In genomic region chr2:225008935-225009334, GRCh38 we compare ENCODE assay signal across 9 cellular contexts. TPM values are rescaled to one million over a fixed set of nuclear protein-coding genes. Genes with fewer than 3 reads are reported as not detected.
DNase-seq lines count a peak whose midpoint lies in the region; ATAC-seq and TF ChIP-seq lines count a peak whose summit lies in the region.
"Had no signal": no experiment of that assay in that cellular context is flagged by ENCODE, and none has a peak within 500 bp of the region (broad histone marks: within the 10 kb centered on the region; RNA-seq: fewer than 3 reads in every experiment).

No MANE protein-coding gene starts in this region.

- peaks cover 3% of the 10 kb centered on the region for H3K27me3 Mint-ChIP-seq in nephron progenitor cell (ENCODE audit: low read depth, poor library complexity)
- H3K27me3 Mint-ChIP-seq in mesothelial cell of epicardium (ENCODE audit: low read depth) = peaks cover 27% of the 10 kb centered on the region

- H3K36me3 Mint-ChIP-seq in nephron progenitor cell (ENCODE audit: low read depth) (no peaks in the 10 kb centered on the region), mesothelial cell of epicardium (no peaks in the 10 kb centered on the region)

- H3K4me1 Mint-ChIP-seq in nephron progenitor cell (peaks cover 10% of the 10 kb centered on the region), mesothelial cell of epicardium (no peaks in the 10 kb centered on the region)

- H3K4me3 Mint-ChIP-seq in nephron progenitor cell (no peak overlapping the region), mesothelial cell of epicardium (no peak overlapping the region)

- H3K4me3 ChIP-seq in astrocyte of the spinal cord (ENCODE audit: low read depth, low read length) = no peak overlapping the region

- H3K27ac Mint-ChIP-seq in nephron progenitor cell (no peak overlapping the region), mesothelial cell of epicardium (no peak overlapping the region)

- peak; percentile 45 for TF ChIP-seq CTCF in astrocyte of the spinal cord (IDR thresholded peaks at IDR 0.05; ENCODE audit: low read depth, low read length)
- TF ChIP-seq CTCF in nephron progenitor cell (IDR thresholded peaks at IDR 0.05) = peak; percentile 54
- no peak for TF ChIP-seq CTCF in mesothelial cell of epicardium (IDR thresholded peaks at IDR 0.05; ENCODE audit: unreplicated experiment)

- in situ Hi-C loops in astrocyte of the spinal cord (cut with HindIII; ENCODE audit: low sequenced_read_pairs) = no loop called here

- peak; percentile 13 for ATAC-seq in HG03097 (IDR thresholded peaks at IDR 0.05; ENCODE audit: low FRiP score, unreplicated experiment)
- no peak for ATAC-seq in HG03460 (IDR thresholded peaks at IDR 0.05; ENCODE audit: unreplicated experiment)

- DNase-seq in NCI-H2227 (lab: John Stamatoyannopoulos, UW; ENCODE audit: unreplicated experiment) (peak; percentile 20), NCI-H2227 treated with DMSO at 0.1 percent for 48 hours (lab: John Stamatoyannopoulos, UW) (no peak), astrocyte of the spinal cord (ENCODE audit: low read depth, low spot score) (no peak), nephron progenitor cell (peak; percentile 16), mesothelial cell of epicardium (ENCODE audit: low spot score in 2 of 2, unreplicated experiment in 2 of 2) (no peak)
- DNase-seq in stimulated activated naive CD4-positive, alpha-beta T cell treated with Interleukin-2 at 50 U/mL for 16 hours (lab: John Stamatoyannopoulos, UW) = no peak
- DNase-seq: EL had no signal

- H3K9me3 Mint-ChIP-seq in nephron progenitor cell (no peaks in the 10 kb centered on the region), mesothelial cell of epicardium (no peaks in the 10 kb centered on the region)

RNA-seq across cellular contexts. Expression of gene DOCK10, which starts 33.3 kb away (rescaled TPM):
- 2.2 to 3.3 TPM (median 2.4 TPM) in 3 replicates for total RNA-seq in mesothelial cell of epicardium

Comparison
In these comparisons a context has a peak if more than half of its experiments do, and no peak if none do; other contexts are left out.
1. DNase-seq: peak in NCI-H2227 (single experiment) and nephron progenitor cell (single experiment); none in NCI-H2227 treated with DMSO at 0.1 percent for 48 hours (single experiment), astrocyte of the spinal cord (single experiment), stimulated activated naive CD4-positive, alpha-beta T cell treated with Interleukin-2 at 50 U/mL for 16 hours (single experiment) and mesothelial cell of epicardium (0 of 2).